ENCODE assay signal across 22 cellular contexts in the genomic region with DNA sequence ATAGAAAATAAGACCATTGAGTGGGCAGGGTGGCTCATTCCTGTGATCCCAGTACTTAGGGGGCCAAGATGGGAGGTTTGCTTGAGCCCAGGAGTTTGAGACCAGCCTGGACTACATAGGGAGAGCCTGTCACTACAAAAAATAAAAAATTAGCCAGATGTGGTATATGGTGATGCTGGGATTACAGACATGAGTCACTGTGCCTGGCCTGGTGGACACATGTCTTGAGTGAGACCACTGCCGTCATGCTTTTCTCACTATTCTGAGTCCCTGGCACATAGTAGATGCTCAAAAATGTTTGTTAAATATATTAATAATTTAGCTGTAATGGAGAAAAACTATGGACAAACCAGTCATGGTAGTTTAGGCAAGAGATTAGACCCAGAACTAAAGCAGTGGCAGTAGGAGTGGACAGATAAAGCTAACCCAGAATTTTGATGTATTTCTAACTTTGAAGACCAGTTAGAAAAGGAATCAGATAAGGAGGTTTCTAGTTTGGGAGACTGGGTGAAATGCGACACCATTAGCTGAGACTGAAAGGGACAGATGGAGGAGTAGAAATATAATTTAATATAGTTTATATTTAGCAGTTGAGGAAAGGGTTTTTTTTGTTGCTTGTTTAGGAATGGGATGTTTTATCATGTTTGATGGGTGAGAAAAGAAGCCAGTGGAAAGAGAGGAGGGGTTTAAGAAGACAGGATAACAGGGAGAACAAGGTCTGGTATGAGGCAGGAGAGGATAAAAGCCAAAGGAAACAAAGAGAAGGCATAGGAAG. TPM values are rescaled to one million over a fixed set of nuclear protein-coding genes. Genes with fewer than 3 reads are reported as not detected.
DNase-seq lines count a peak whose midpoint lies in the region; ATAC-seq and TF ChIP-seq lines count a peak whose summit lies in the region.
"Had no signal": no experiment of that assay in that cellular context is flagged by ENCODE, and none has a peak within 500 bp of the region (broad histone marks: within the 10 kb centered on the region; RNA-seq: fewer than 3 reads in every experiment).

No MANE protein-coding gene starts in this region.

- H3K27ac ChIP-seq in DND-41 (ENCODE audit: low read length) = no peak overlapping the region
- H3K27ac ChIP-seq in neural progenitor cell = no peak overlapping the region
- H3K27ac ChIP-seq: ascending aorta, thyroid gland had no signal

- TF ChIP-seq CTCF in DND-41 (IDR thresholded peaks at IDR 0.05; ENCODE audit: borderline replicate concordance, extremely low read depth, low read length, poor library complexity, severe bottlenecking) = no peak
- TF ChIP-seq CTCF in neural progenitor cell (IDR thresholded peaks at IDR 0.05) = no peak

- H3K27me3 Mint-ChIP-seq in IgD-negative memory B cell = no peaks in the 10 kb centered on the region
- H3K27me3 Mint-ChIP-seq in neural progenitor cell (ENCODE audit: insufficient read depth, low read depth) = no peaks in the 10 kb centered on the region
- H3K27me3 Mint-ChIP-seq: activated CD8-positive, alpha-beta memory T cell treated with anti-CD3 and anti-CD28 coated beads, Interleukin-2, amount 10 ng/mL, durations not matched to agents 7 days and 5 days; dendritic cell treated with granulocyte-macrophage colony-stimulating factor and Interleukin-4, amounts not matched to agents 40 ng/mL and 50 ng/mL, for 4 days; memory B cell had no signal

- H3F3A ChIP-seq in neural progenitor cell (ENCODE audit: low read depth) = peaks cover 10% of the 10 kb centered on the region

- no peak overlapping the region for H3K4me2 ChIP-seq in DND-41 (ENCODE audit: insufficient read depth, low read length)
- H3K4me2 ChIP-seq in neural progenitor cell = no peak overlapping the region

- no peaks in the 10 kb centered on the region for H4K20me1 ChIP-seq in DND-41 (ENCODE audit: insufficient read depth, low read length)
- H4K20me1 ChIP-seq in neural progenitor cell (ENCODE audit: low read depth) = no peaks in the 10 kb centered on the region

- H3K27ac Mint-ChIP-seq in IgD-negative memory B cell (peak overlapping the region in 2 of 3 donors; percentile 48 to 56), neural progenitor cell (peak overlapping the region; percentile 33)
- H3K27ac Mint-ChIP-seq: activated CD8-positive, alpha-beta memory T cell treated with anti-CD3 and anti-CD28 coated beads, Interleukin-2, amount 10 ng/mL, durations not matched to agents 7 days and 5 days; dendritic cell treated with granulocyte-macrophage colony-stimulating factor and Interleukin-4, amounts not matched to agents 40 ng/mL and 50 ng/mL, for 4 days; memory B cell; stimulated activated effector memory CD8-positive, alpha-beta T cell treated with anti-CD3 and anti-CD28 coated beads, Interleukin-12 subunit alpha, Interleukin-12 subunit beta, amount 100 ng/mL, for 72 hours had no signal

- H3K27me3 ChIP-seq in DND-41 (ENCODE audit: insufficient read depth, low read length, poor library complexity) (no peaks in the 10 kb centered on the region), adipocyte (replicated peaks; ENCODE audit: control insufficient read depth, insufficient read depth, low read length) (no peaks in the 10 kb centered on the region), neural progenitor cell (no peaks in the 10 kb centered on the region)
- H3K27me3 ChIP-seq: ascending aorta, thyroid gland had no signal

- H3K9me3 Mint-ChIP-seq in IgD-negative memory B cell (no peaks in the 10 kb centered on the region), neural progenitor cell (no peaks in the 10 kb centered on the region)
- H3K9me3 Mint-ChIP-seq: dendritic cell treated with granulocyte-macrophage colony-stimulating factor and Interleukin-4, amounts not matched to agents 40 ng/mL and 50 ng/mL, for 4 days; memory B cell; stimulated activated effector memory CD8-positive, alpha-beta T cell treated with anti-CD3 and anti-CD28 coated beads, Interleukin-12 subunit alpha, Interleukin-12 subunit beta, amount 100 ng/mL, for 72 hours had no signal

- no peak overlapping the region for H3K4me3 ChIP-seq in DND-41 (ENCODE audit: low read depth in 1 of 2, low read length in 2 of 2)
- H3K4me3 ChIP-seq in adipocyte (ENCODE audit: low read length) = no peak overlapping the region
- no peak overlapping the region for H3K4me3 ChIP-seq in neural progenitor cell
- H3K4me3 ChIP-seq: ascending aorta, thyroid gland had no signal

- H2AFZ ChIP-seq in DND-41 (ENCODE audit: low read depth, low read length) (no peak overlapping the region), neural progenitor cell (replicated peaks) (no peak overlapping the region)

- H3K4me1 Mint-ChIP-seq in IgD-negative memory B cell (peaks cover under 1 to 2% (median under 1%) of the 10 kb centered on the region in 3 donors), neural progenitor cell (peaks cover 12% of the 10 kb centered on the region)
- H3K4me1 Mint-ChIP-seq: memory B cell; stimulated activated effector memory CD8-positive, alpha-beta T cell treated with anti-CD3 and anti-CD28 coated beads, Interleukin-12 subunit alpha, Interleukin-12 subunit beta, amount 100 ng/mL, for 72 hours had no signal

- no peaks in the 10 kb centered on the region for H3K9me3 ChIP-seq in DND-41 (ENCODE audit: insufficient read depth, low read length, severe bottlenecking)
- H3K9me3 ChIP-seq in adipocyte (ENCODE audit: control insufficient read depth, low read length) = no peaks in the 10 kb centered on the region
- no peaks in the 10 kb centered on the region for H3K9me3 ChIP-seq in neural progenitor cell (ENCODE audit: low read depth)
- H3K9me3 ChIP-seq: ascending aorta, thyroid gland had no signal

- no peak for DNase-seq in DND-41
- DNase-seq in adipocyte (ENCODE audit: low read depth) = peak; percentile 29
- DNase-seq in neural progenitor cell (ENCODE audit: low spot score) = no peak
- no peak for DNase-seq in central memory CD4-positive, alpha-beta T cell
- no peak for DNase-seq in G401 (ENCODE audit: low spot score)
- DNase-seq: activated CD4-positive, CD25-positive, alpha-beta regulatory T cell; activated CD8-positive, alpha-beta memory T cell treated with anti-CD3 and anti-CD28 coated beads, Interleukin-2, amount 10 ng/mL, durations not matched to agents 7 days and 5 days; activated naive CD4-positive, alpha-beta T cell; AML-193; glutamatergic neuron; NCI-H748 treated with DMSO at 0.1 percent for 48 hours; nucleus accumbens; small intestine; thyroid gland had no signal

- no peaks in the 10 kb centered on the region for H3K36me3 ChIP-seq in DND-41 (ENCODE audit: insufficient read depth, low read length)
- no peaks in the 10 kb centered on the region for H3K36me3 ChIP-seq in adipocyte (ENCODE audit: control insufficient read depth, insufficient read depth, low read length, severe bottlenecking)
- H3K36me3 ChIP-seq in neural progenitor cell = no peaks in the 10 kb centered on the region
- H3K36me3 ChIP-seq: ascending aorta, thyroid gland had no signal

- no peaks in the 10 kb centered on the region for H3K79me2 ChIP-seq in DND-41 (ENCODE audit: insufficient read depth, low read length)
- H3K79me2 ChIP-seq in neural progenitor cell (ENCODE audit: low read depth) = no peaks in the 10 kb centered on the region

- H3K4me1 ChIP-seq in DND-41 (ENCODE audit: insufficient read depth, low read length) (no peaks in the 10 kb centered on the region), adipocyte (ENCODE audit: control insufficient read depth, insufficient read depth, low read length) (peaks cover 1% of the 10 kb centered on the region), neural progenitor cell (no peaks in the 10 kb centered on the region)
- H3K4me1 ChIP-seq: ascending aorta, thyroid gland had no signal

- no peaks in the 10 kb centered on the region for H3K36me3 Mint-ChIP-seq in IgD-negative memory B cell
- H3K36me3 Mint-ChIP-seq in neural progenitor cell = no peaks in the 10 kb centered on the region
- H3K36me3 Mint-ChIP-seq: activated CD8-positive, alpha-beta memory T cell treated with anti-CD3 and anti-CD28 coated beads, Interleukin-2, amount 10 ng/mL, durations not matched to agents 7 days and 5 days; memory B cell; stimulated activated effector memory CD8-positive, alpha-beta T cell treated with anti-CD3 and anti-CD28 coated beads, Interleukin-12 subunit alpha, Interleukin-12 subunit beta, amount 100 ng/mL, for 72 hours had no signal

- in situ Hi-C loops in G401 (cut with HindIII; ENCODE audit: low sequenced_read_pairs) = no loop called here

- ATAC-seq in DND-41 (ENCODE audit: insufficient read depth, low read depth) (0 out of 3 replicates have a peak, but pooled peaks have one; percentile 15), HG03280 (IDR thresholded peaks at IDR 0.05; ENCODE audit: unreplicated experiment) (no peak), HG03457 (IDR thresholded peaks at IDR 0.05; ENCODE audit: unreplicated experiment) (no peak)
- ATAC-seq: activated CD8-positive, alpha-beta memory T cell treated with anti-CD3 and anti-CD28 coated beads, Interleukin-2, amount 10 ng/mL, durations not matched to agents 7 days and 5 days; HCT116; stimulated activated effector memory CD8-positive, alpha-beta T cell treated with anti-CD3 and anti-CD28 coated beads, Interleukin-12 subunit alpha, Interleukin-12 subunit beta, amount 100 ng/mL, for 72 hours had no signal

- H3K4me3 Mint-ChIP-seq in IgD-negative memory B cell = peak overlapping the region in 1 of 4 donors; percentile 52
- H3K4me3 Mint-ChIP-seq in neural progenitor cell = no peak overlapping the region
- H3K4me3 Mint-ChIP-seq: activated CD8-positive, alpha-beta memory T cell treated with anti-CD3 and anti-CD28 coated beads, Interleukin-2, amount 10 ng/mL, durations not matched to agents 7 days and 5 days; dendritic cell treated with granulocyte-macrophage colony-stimulating factor and Interleukin-4, amounts not matched to agents 40 ng/mL and 50 ng/mL, for 4 days; memory B cell; stimulated activated effector memory CD8-positive, alpha-beta T cell treated with anti-CD3 and anti-CD28 coated beads, Interleukin-12 subunit alpha, Interleukin-12 subunit beta, amount 100 ng/mL, for 72 hours had no signal

- H3K9ac ChIP-seq in DND-41 (ENCODE audit: low read depth, low read length) (no peak overlapping the region), adipocyte (ENCODE audit: low read length) (no peak overlapping the region), neural progenitor cell (no peak overlapping the region)

RNA-seq across cellular contexts. Expression of a gene that starts 7.4 kb away (rescaled TPM):
- 246 TPM for polyA plus RNA-seq in IgD-negative memory B cell
- total RNA-seq in neural progenitor cell (ENCODE audit: low replicate concordance) = 197 and 298 TPM in 2 replicates
- 54.0 and 85.3 TPM in 2 replicates for total RNA-seq in G401 (2014; rRNA removed; shearing (Covaris generic))

RNA-seq across cellular contexts. Expression of a gene that starts 29.6 kb away (rescaled TPM):
- polyA plus RNA-seq in IgD-negative memory B cell = 1,127 TPM
- total RNA-seq in neural progenitor cell (ENCODE audit: low replicate concordance) = 1,855 and 2,450 TPM in 2 replicates
- 1,378 and 1,667 TPM in 2 replicates for total RNA-seq in G401 (2014; rRNA removed; shearing (Covaris generic))

RNA-seq across cellular contexts. Expression of a gene that starts 49.7 kb away (rescaled TPM):
- polyA plus RNA-seq in IgD-negative memory B cell = 727 TPM
- total RNA-seq in neural progenitor cell (ENCODE audit: low replicate concordance) = 558 and 609 TPM in 2 replicates
- total RNA-seq in G401 (2014; rRNA removed; shearing (Covaris generic)) = 211 and 219 TPM in 2 replicates

RNA-seq across cellular contexts. Expression of a gene that starts 56.6 kb away (rescaled TPM):
- polyA plus RNA-seq in IgD-negative memory B cell = 38.0 TPM
- total RNA-seq in neural progenitor cell (ENCODE audit: low replicate concordance) = 108 and 166 TPM in 2 replicates
- 11.9 and 25.5 TPM in 2 replicates for total RNA-seq in G401 (2014; rRNA removed; shearing (Covaris generic))
